24 cellular contexts compared by ENCODE assay signal in genomic region chr2:63874204-63875134, GRCh38. TPM values are rescaled to one million over a fixed set of nuclear protein-coding genes. Genes with fewer than 3 reads are reported as not detected.
DNase-seq lines count a peak whose midpoint lies in the region; ATAC-seq, FAIRE-seq and TF ChIP-seq lines count a peak whose summit lies in the region.
"Had no signal": no experiment of that assay in that cellular context is flagged by ENCODE, and none has a peak within 500 bp of the region (broad histone marks: within the 10 kb centered on the region; RNA-seq: fewer than 3 reads in every experiment).

No MANE protein-coding gene starts in this region.

- H3K4me1 ChIP-seq in HepG2 (ENCODE audit: insufficient read depth, low read length) (peaks cover 36% of the 10 kb centered on the region), right lobe of liver (peaks cover 0 to 47% (median 9%) of the 10 kb centered on the region in 4 donors), ascending aorta (peaks cover 3 to 29% of the 10 kb centered on the region in 2 donors), mesenchymal stem cell (ENCODE audit: control insufficient read depth, insufficient read depth, low read depth, low read length) (no peaks in the 10 kb centered on the region), SJCRH30 (no peaks in the 10 kb centered on the region)

- CTCF ChIA-PET in HepG2 (lab: Yijun Ruan, JAX; ENCODE audit: low intra/inter-chr PET ratio, low total read pairs): no interaction called here
- CTCF ChIA-PET in activated CD8-positive, alpha-beta memory T cell treated with anti-CD3 and anti-CD28 coated beads, Interleukin-2, amount 10 ng/mL, durations not matched to agents 7 days and 5 days (lab: Charles Lee): interaction anchor here (1.8 kb wide), 1 partner anchor 16 kb away, joined by 4 read pairs; no protein-coding TSS in a partner anchor

- FAIRE-seq in HepG2 (lab: Jason Lieb, UNC): no peak
- FAIRE-seq: G401.6 had no signal

- H3K27ac Mint-ChIP-seq in activated CD8-positive, alpha-beta memory T cell treated with anti-CD3 and anti-CD28 coated beads, Interleukin-2, amount 10 ng/mL, durations not matched to agents 7 days and 5 days: no peak overlapping the region
- H3K27ac Mint-ChIP-seq: memory B cell had no signal

- H3K9me3 ChIP-seq in HepG2 (ENCODE audit: low read length) (no peaks in the 10 kb centered on the region), right lobe of liver (no peaks in the 10 kb centered on the region), ascending aorta (no peaks in the 10 kb centered on the region), mesenchymal stem cell (ENCODE audit: control insufficient read depth, low read length) (peaks cover 10% of the 10 kb centered on the region), SJCRH30 (replicated peaks) (no peaks in the 10 kb centered on the region; the same call in 1 of the 2 replicates)
- H3K9me3 ChIP-seq: vagina had no signal

- no peak overlapping the region for H3K4ac ChIP-seq in mesenchymal stem cell (ENCODE audit: low read depth in 1 of 2, low read length in 2 of 2)

- no peak overlapping the region for H2BK120ac ChIP-seq in mesenchymal stem cell (ENCODE audit: low read depth, low read length)

- H3K4me3 ChIP-seq in HepG2 (replicated peaks in 1 of 3; ENCODE audit: insufficient read depth in 1 of 3, low read depth in 2 of 3, low read length in 3 of 3): no peak overlapping the region
- H3K4me3 ChIP-seq in right lobe of liver: no peak overlapping the region
- no peak overlapping the region for H3K4me3 ChIP-seq in ascending aorta
- no peak overlapping the region for H3K4me3 ChIP-seq in mesenchymal stem cell (ENCODE audit: insufficient read depth in 1 of 2, low read depth in 1 of 2, low read length in 2 of 2)
- H3K4me3 ChIP-seq in SJCRH30: no peak overlapping the region
- H3K4me3 ChIP-seq: vagina had no signal

- WGBS in HepG2 (ENCODE audit: low lambda C conversion rate): 93% methylated on average over 5 of the region's 5 CpGs
- WGBS in right lobe of liver (ENCODE audit: insufficient coverage, low coverage, low lambda C conversion rate, missing lambda C conversion rate): 83% methylated on average over 5 of the region's 5 CpGs
- 97% methylated on average over 4 of the region's 5 CpGs for WGBS in mesenchymal stem cell

- H3K36me3 Mint-ChIP-seq in activated CD8-positive, alpha-beta memory T cell treated with anti-CD3 and anti-CD28 coated beads, Interleukin-2, amount 10 ng/mL, durations not matched to agents 7 days and 5 days: peaks cover 72% of the 10 kb centered on the region

- H3K27me3 ChIP-seq in HepG2 (ENCODE audit: control insufficient read depth in 1 of 2, insufficient read depth in 2 of 2, low read length in 2 of 2) (no peaks in the 10 kb centered on the region), right lobe of liver (no peaks in the 10 kb centered on the region), ascending aorta (no peaks in the 10 kb centered on the region), mesenchymal stem cell (ENCODE audit: control insufficient read depth in 1 of 2, insufficient read depth in 1 of 2, low read length in 2 of 2) (no peaks in the 10 kb centered on the region), SJCRH30 (no peaks in the 10 kb centered on the region)
- H3K27me3 ChIP-seq: vagina had no signal

- H3K27me3 Mint-ChIP-seq in activated CD8-positive, alpha-beta memory T cell treated with anti-CD3 and anti-CD28 coated beads, Interleukin-2, amount 10 ng/mL, durations not matched to agents 7 days and 5 days: no peaks in the 10 kb centered on the region
- H3K27me3 Mint-ChIP-seq: activated CD4-positive, alpha-beta T cell treated with anti-CD3 and anti-CD28 coated beads for 36 hours; memory B cell had no signal

- peaks cover 15% of the 10 kb centered on the region for H3K4me1 Mint-ChIP-seq in activated CD8-positive, alpha-beta memory T cell treated with anti-CD3 and anti-CD28 coated beads, Interleukin-2, amount 10 ng/mL, durations not matched to agents 7 days and 5 days

- peaks cover 11% of the 10 kb centered on the region for H3K9me3 Mint-ChIP-seq in activated CD8-positive, alpha-beta memory T cell treated with anti-CD3 and anti-CD28 coated beads, Interleukin-2, amount 10 ng/mL, durations not matched to agents 7 days and 5 days (ENCODE audit: low read depth)
- H3K9me3 Mint-ChIP-seq: memory B cell had no signal

- TF ChIP-seq CTCF in HepG2 (CRISPR knock-in tag; IDR thresholded peaks at IDR 0.05) (no peak), right lobe of liver (IDR thresholded peaks at IDR 0.05) (no peak), ascending aorta (IDR thresholded peaks at IDR 0.05) (no peak)

- BruUV-seq in HepG2 (replicated peaks; lab: Mats Ljungman, UMichigan): no TSS peak

- TF ChIP-seq POLR2A in HepG2 (IDR thresholded peaks at IDR 0.05; ENCODE audit: insufficient read depth in 1 of 2, low read depth in 2 of 2, low read length in 2 of 2) (no peak), right lobe of liver (IDR thresholded peaks at IDR 0.05) (no peak)

- no peak for DNase-seq in HepG2 (ENCODE audit: low spot score)
- DNase-seq in right lobe of liver: no peak
- DNase-seq in ascending aorta (ENCODE audit: low spot score in 2 of 2): no peak
- no peak for DNase-seq in mesenchymal stem cell
- no peak for DNase-seq in SJCRH30
- no peak for DNase-seq in foreskin melanocyte
- no peak for DNase-seq in activated CD8-positive, alpha-beta memory T cell treated with anti-CD3 and anti-CD28 coated beads, Interleukin-2, amount 10 ng/mL, durations not matched to agents 7 days and 5 days
- DNase-seq: activated CD4-positive, alpha-beta T cell treated with anti-CD3 and anti-CD28 coated beads for 36 hours; activated CD8-positive, alpha-beta memory T cell treated with anti-CD3 and anti-CD28 coated beads, Interleukin-2, amount 50 U/mL, for 48 hours; activated naive CD4-positive, alpha-beta T cell; Calu3; head of caudate nucleus; NCI-H1092 treated with DMSO at 0.1 percent for 48 hours; NCI-H2107; NCI-H524 treated with DMSO at 0.1 percent for 48 hours; SIG-M5; stimulated activated naive CD8-positive, alpha-beta T cell treated with anti-CD3 and anti-CD28 coated beads, Interleukin-15, Interleukin-2, amounts not matched to agents 100 U/mL and 50 U/mL, for 24 hours; T-helper 9 cell had no signal

- H4K8ac ChIP-seq in mesenchymal stem cell (ENCODE audit: low read length): no peak overlapping the region

- H3K14ac ChIP-seq in mesenchymal stem cell (ENCODE audit: low read length in 2 of 2): no peak overlapping the region

- no peak overlapping the region for H2BK12ac ChIP-seq in mesenchymal stem cell (ENCODE audit: low read length in 2 of 2)

- H3K79me1 ChIP-seq in mesenchymal stem cell (replicated peaks; ENCODE audit: low read length, poor library complexity, severe bottlenecking): peaks cover 27% of the 10 kb centered on the region

- in situ Hi-C loops in HepG2 (cut with HindIII; ENCODE audit: extremely low pct_ligation_motif_present, low pct_unique_long_range_greater_than_20kb): loop anchor here (10.0 kb wide), 1 partner anchor 280 kb away; no protein-coding TSS in a partner anchor

- H2AFZ ChIP-seq in HepG2 (ENCODE audit: low read length) (no peak overlapping the region), mesenchymal stem cell (ENCODE audit: low read depth, low read length) (no peak overlapping the region)

- H3K4me2 ChIP-seq in HepG2 (ENCODE audit: low read depth, low read length) (no peak overlapping the region), mesenchymal stem cell (ENCODE audit: low read length, poor library complexity, severe bottlenecking) (no peak overlapping the region)
- H3K4me2 ChIP-seq: KMS-11 had no signal

- TF ChIP-seq EP300 in HepG2 (IDR thresholded peaks at IDR 0.05; ENCODE audit: low read depth in 2 of 2, low read length in 2 of 2) (no peak), HepG2 (CRISPR knock-in tag; IDR thresholded peaks at IDR 0.05; ENCODE audit: borderline replicate concordance) (no peak)

- no peak overlapping the region for H3K9ac ChIP-seq in HepG2 (ENCODE audit: insufficient read depth, low read depth, low read length)
- H3K9ac ChIP-seq in mesenchymal stem cell (ENCODE audit: low read length): peak overlapping the region; percentile 69
- H3K9ac ChIP-seq: KMS-11 had no signal

- H3K27ac ChIP-seq in HepG2 (ENCODE audit: extremely low read length, insufficient read depth, low read length) (no peak overlapping the region), right lobe of liver (no peak overlapping the region), ascending aorta (peak overlapping the region; percentile 72 to 75), mesenchymal stem cell (ENCODE audit: low read length, poor library complexity, severe bottlenecking) (no peak overlapping the region), SJCRH30 (no peak overlapping the region)
- H3K27ac ChIP-seq: HL-60, KMS-11, vagina had no signal

- H4K20me1 ChIP-seq in HepG2 (ENCODE audit: insufficient read depth, low read length): peaks cover 14% of the 10 kb centered on the region; the same call in 1 of the 2 replicates

- POLR2A ChIA-PET in HepG2 (lab: Yijun Ruan, JAX): interaction anchor here (1.0 kb wide), 1 partner anchor 33 kb away, joined by 3 read pairs; the partner anchor contains the start of gene UGP2

- H3K4me3 Mint-ChIP-seq in activated CD8-positive, alpha-beta memory T cell treated with anti-CD3 and anti-CD28 coated beads, Interleukin-2, amount 10 ng/mL, durations not matched to agents 7 days and 5 days: no peak overlapping the region
- H3K4me3 Mint-ChIP-seq: activated CD4-positive, alpha-beta T cell treated with anti-CD3 and anti-CD28 coated beads for 36 hours; memory B cell had no signal

- no peak overlapping the region for H2AK5ac ChIP-seq in mesenchymal stem cell (ENCODE audit: low read length, severe bottlenecking)

- H2BK15ac ChIP-seq in mesenchymal stem cell (ENCODE audit: low read depth, poor library complexity, severe bottlenecking): no peak overlapping the region

- H3K23ac ChIP-seq in mesenchymal stem cell (ENCODE audit: low read length in 2 of 2): no peak overlapping the region

- H4K91ac ChIP-seq in mesenchymal stem cell (ENCODE audit: low read length): no peak overlapping the region

- no peak overlapping the region for H2BK5ac ChIP-seq in mesenchymal stem cell (ENCODE audit: low read depth, low read length, poor library complexity, severe bottlenecking)

- intact Hi-C loops in HepG2 (cut with micrococcal nuclease; ENCODE audit: unreplicated experiment) (no loop called here), right lobe of liver (cut with DNase I) (no loop called here), ascending aorta (cut with DNase I) (loop anchor here (5.0 to 10.0 kb wide), 2 partner anchors 32 to 290 kb away; partner anchors contain the start of genes MDH1, UGP2 and WDPCP)

- H3K18ac ChIP-seq in mesenchymal stem cell (ENCODE audit: low read depth in 1 of 2, low read length in 2 of 2): no peak overlapping the region

- ATAC-seq in HepG2: no peak
- no peak for ATAC-seq in right lobe of liver
- ATAC-seq in GM21515 (IDR thresholded peaks at IDR 0.05; ENCODE audit: unreplicated experiment): no peak
- ATAC-seq in activated CD8-positive, alpha-beta memory T cell treated with anti-CD3 and anti-CD28 coated beads, Interleukin-2, amount 10 ng/mL, durations not matched to agents 7 days and 5 days: no peak
- ATAC-seq: activated CD4-positive, alpha-beta T cell treated with anti-CD3 and anti-CD28 coated beads for 36 hours; stimulated activated naive CD8-positive, alpha-beta T cell treated with anti-CD3 and anti-CD28 coated beads, Interleukin-15, Interleukin-2, amounts not matched to agents 100 U/mL and 50 U/mL, for 24 hours had no signal

- TF ChIP-seq RAD21 in HepG2 (CRISPR knock-in tag; IDR thresholded peaks at IDR 0.05): no peak

- peaks cover 3 to 57% of the 10 kb centered on the region in 2 experiments for H3K36me3 ChIP-seq in HepG2 (replicated peaks in 1 of 2; ENCODE audit: control insufficient read depth in 1 of 2, insufficient read depth in 2 of 2, low read length in 2 of 2)
- H3K36me3 ChIP-seq in right lobe of liver: peaks cover 0 to 62% (median 21%) of the 10 kb centered on the region in 4 donors
- peaks cover 0 to 11% of the 10 kb centered on the region in 2 donors for H3K36me3 ChIP-seq in ascending aorta
- peaks cover 6 to 48% of the 10 kb centered on the region in 2 experiments for H3K36me3 ChIP-seq in mesenchymal stem cell (ENCODE audit: control insufficient read depth in 1 of 2, insufficient read depth in 2 of 2, low read depth in 1 of 2, low read length in 2 of 2)
- H3K36me3 ChIP-seq in SJCRH30: peaks cover 69% of the 10 kb centered on the region

- peaks cover 31% of the 10 kb centered on the region for H3K79me2 ChIP-seq in HepG2 (ENCODE audit: insufficient read depth, low read length)

RNA-seq across cellular contexts. Expression of gene UGP2, which starts 32.8 kb away (rescaled TPM):
- total RNA-seq in HepG2 (2016; rRNA removed; fragmentation: Illumina TruSeq; extraction: Trizol) (134 and 210 TPM in 2 replicates), right lobe of liver (100 to 1,000 TPM; 276 to 691 (median 425) TPM), ascending aorta (25.7 TPM)
- 83.7 and 93.6 TPM in 2 replicates for total RNA-seq in HepG2 (2016; cell fraction: cytosol; rRNA removed; fragmentation: Illumina TruSeq; extraction: Trizol; ENCODE audit: low read depth)
- total RNA-seq in HepG2 (2016; cell fraction: insoluble cytoplasmic fraction; rRNA removed; fragmentation: Illumina TruSeq; extraction: Trizol): 123 and 218 TPM in 2 replicates
- total RNA-seq in HepG2 (2016; cell fraction: membrane; rRNA removed; fragmentation: Illumina TruSeq; extraction: Trizol): 85.1 and 86.4 TPM in 2 replicates
- total RNA-seq in HepG2 (2016; cell fraction: nucleus; rRNA removed; fragmentation: Illumina TruSeq; extraction: Trizol): 79.9 and 81.8 TPM in 2 replicates
- polyA plus RNA-seq in HepG2 (2011; rRNA removed): 80.1 and 96.0 TPM in 2 replicates
- 34.2 and 64.5 TPM in 2 replicates for polyA plus RNA-seq in HepG2 (2011; cell fraction: cytosol; rRNA removed)
- 28.2 and 36.8 TPM in 2 replicates for polyA plus RNA-seq in HepG2 (2011; cell fraction: nucleus; rRNA removed)
- 164 and 194 TPM in 2 replicates for polyA plus RNA-seq in HepG2 (2012)
- 27.9 and 31.2 TPM in 2 replicates for polyA plus RNA-seq in HepG2 (2016; cell fraction: cytosol; fragmentation: Illumina TruSeq; extraction: Trizol; ENCODE audit: low read depth)
- 183 and 197 TPM in 2 replicates for polyA plus RNA-seq in HepG2 (2016; cell fraction: insoluble cytoplasmic fraction; fragmentation: Illumina TruSeq; extraction: Trizol; ENCODE audit: low read depth)
- polyA plus RNA-seq in HepG2 (2016; cell fraction: membrane; fragmentation: Illumina TruSeq; extraction: Trizol; ENCODE audit: low read depth): 56.9 and 57.3 TPM in 2 replicates
- 78.5 and 87.8 TPM in 2 replicates for polyA plus RNA-seq in HepG2 (2016; cell fraction: nucleus; fragmentation: Illumina TruSeq; extraction: Trizol; ENCODE audit: insufficient read depth, low read depth)
- 11.5 and 14.4 TPM in 2 replicates for polyA minus RNA-seq in HepG2 (2011; rRNA and poly(A)+ RNA removed; ENCODE audit: low replicate concordance)
- 103 and 130 TPM in 2 replicates for polyA minus RNA-seq in HepG2 (2011; cell fraction: cytosol; rRNA and poly(A)+ RNA removed)
- polyA minus RNA-seq in HepG2 (2011; cell fraction: nucleus; rRNA and poly(A)+ RNA removed): 119 and 170 TPM in 2 replicates
- polyA plus RNA-seq in mesenchymal stem cell (2013, experiment 1 of 2): 101 TPM
- 106 TPM for polyA plus RNA-seq in mesenchymal stem cell (2013, experiment 2 of 2)
- total RNA-seq in SJCRH30 (2014; rRNA removed; shearing (Covaris generic)): 144 and 145 TPM in 2 replicates
- total RNA-seq in activated CD8-positive, alpha-beta memory T cell treated with anti-CD3 and anti-CD28 coated beads, Interleukin-2, amount 10 ng/mL, durations not matched to agents 7 days and 5 days: 100 to 1,000 TPM; 109 to 124 TPM

Comparison
In these comparisons a context has a peak if more than half of its experiments do, and no peak if none do; other contexts are left out.
1. H3K27ac ChIP-seq: peak in ascending aorta (2 of 2); none in HepG2 (single experiment), right lobe of liver (0 of 3), mesenchymal stem cell (single experiment) and SJCRH30 (single experiment).